23 cellular contexts compared by ENCODE assay signal in the genomic region with DNA sequence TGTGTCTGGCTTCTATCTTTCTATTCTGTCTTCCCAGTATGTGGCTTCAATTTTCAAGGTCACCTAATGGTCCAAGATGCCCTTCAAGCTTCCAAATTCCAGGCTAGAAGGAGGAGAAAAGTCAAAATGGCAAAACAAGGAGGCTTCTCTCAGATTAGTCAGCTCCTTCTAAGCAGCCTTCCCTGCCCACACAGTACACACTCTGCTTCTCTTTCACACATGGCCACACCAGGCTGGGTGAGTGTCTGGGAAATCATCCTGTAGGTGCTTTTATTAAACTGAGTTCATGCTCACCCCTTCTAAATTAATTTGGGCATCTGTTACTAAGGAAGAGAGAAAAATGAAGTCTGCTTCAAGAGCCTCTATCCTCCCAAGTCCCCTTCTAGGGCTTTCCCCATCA.
"Had no signal": no experiment of that assay in that cellular context is flagged by ENCODE, and none has a peak within 500 bp of the region (broad histone marks: within the 10 kb centered on the region; RNA-seq: fewer than 3 reads in every experiment).

No MANE protein-coding gene starts in this region.

- H3K27ac ChIP-seq: brain microvascular endothelial cell, cardiac muscle cell, KMS-11, SK-N-MC had no signal

- ATAC-seq: activated CD8-positive, alpha-beta memory T cell treated with anti-CD3 and anti-CD28 coated beads, Interleukin-2, amount 10 ng/mL, durations not matched to agents 7 days and 5 days; activated T-cell treated with anti-CD3 and anti-CD28 coated beads, Interleukin-2, amount 50 U/mL, for 4 hours; Panc1; Right ventricle myocardium inferior; T-cell had no signal

- H3K27ac Mint-ChIP-seq: activated B cell treated with CpG ODN at 0.5 μM for 24 hours; activated CD4-positive, alpha-beta T cell treated with anti-CD3 and anti-CD28 coated beads, Interleukin-2, amount 10 ng/mL, durations not matched to agents 24 days and 14 days; activated CD8-positive, alpha-beta memory T cell treated with anti-CD3 and anti-CD28 coated beads, Interleukin-2, amount 10 ng/mL, durations not matched to agents 7 days and 5 days; activated naive CD8-positive, alpha-beta T cell; T-cell had no signal

- H3K36me3 ChIP-seq: brain microvascular endothelial cell, cardiac muscle cell had no signal

- H3K4me2 ChIP-seq: KMS-11 had no signal

- H3K4me1 Mint-ChIP-seq: T-cell had no signal

- H3K4me3 ChIP-seq: cardiac muscle cell, SK-N-MC had no signal

- H3K4me3 Mint-ChIP-seq: activated B cell treated with CpG ODN at 0.5 μM for 24 hours; activated CD4-positive, alpha-beta T cell treated with anti-CD3 and anti-CD28 coated beads, Interleukin-2, amount 10 ng/mL, durations not matched to agents 24 days and 14 days; activated CD8-positive, alpha-beta memory T cell treated with anti-CD3 and anti-CD28 coated beads, Interleukin-2, amount 10 ng/mL, durations not matched to agents 7 days and 5 days; activated naive CD8-positive, alpha-beta T cell; activated T-cell treated with anti-CD3 and anti-CD28 coated beads, Interleukin-2, amount 50 U/mL, for 4 hours; T-cell had no signal

- H3K27me3 ChIP-seq: brain microvascular endothelial cell, cardiac muscle cell had no signal

- H3K36me3 Mint-ChIP-seq: activated CD8-positive, alpha-beta memory T cell treated with anti-CD3 and anti-CD28 coated beads, Interleukin-2, amount 10 ng/mL, durations not matched to agents 7 days and 5 days; activated naive CD8-positive, alpha-beta T cell; T-cell had no signal

- H3K9me3 Mint-ChIP-seq: activated B cell treated with CpG ODN at 0.5 μM for 24 hours; activated CD4-positive, alpha-beta T cell treated with anti-CD3 and anti-CD28 coated beads, Interleukin-2, amount 10 ng/mL, durations not matched to agents 24 days and 14 days; activated T-cell treated with anti-CD3 and anti-CD28 coated beads, Interleukin-2, amount 50 U/mL, for 4 hours; T-cell had no signal

- H3K9ac ChIP-seq: KMS-11 had no signal

- DNase-seq: activated B cell treated with CpG ODN at 0.5 μM for 24 hours; activated CD4-positive, alpha-beta T cell treated with anti-CD3 and anti-CD28 coated beads for 1 hour; activated CD4-positive, alpha-beta T cell treated with anti-CD3 and anti-CD28 coated beads, Interleukin-2, amount 10 ng/mL, durations not matched to agents 24 days and 14 days; activated CD4-positive, alpha-beta T cell treated with anti-CD3 and anti-CD28 coated beads, Interleukin-2, amount 50 U/mL, for 48 hours; activated CD8-positive, alpha-beta memory T cell treated with anti-CD3 and anti-CD28 coated beads, Interleukin-2, amount 10 ng/mL, durations not matched to agents 7 days and 5 days; activated effector memory CD4-positive, alpha-beta T cell treated with anti-CD3 and anti-CD28 coated beads, Interleukin-2, amount 50 U/mL, for 16 hours; activated naive CD4-positive, alpha-beta T cell treated with Interleukin-2 at 50 U/mL for 16 hours; activated T-cell treated with anti-CD3 and anti-CD28 coated beads, Interleukin-2, amount 50 U/mL, for 4 hours; brain microvascular endothelial cell; NCI-H1436; NCI-H1694 treated with DMSO at 0.1 percent for 48 hours; NCI-H2029 treated with DMSO at 0.1 percent for 48 hours; NCI-H774; NK-92 treated with Interleukin-12 subunit alpha and Interleukin-12 subunit beta, amount 100 ng/mL, for 24 hours; T-cell; T-helper 2 cell; T1000 had no signal
